In the genomic region with DNA sequence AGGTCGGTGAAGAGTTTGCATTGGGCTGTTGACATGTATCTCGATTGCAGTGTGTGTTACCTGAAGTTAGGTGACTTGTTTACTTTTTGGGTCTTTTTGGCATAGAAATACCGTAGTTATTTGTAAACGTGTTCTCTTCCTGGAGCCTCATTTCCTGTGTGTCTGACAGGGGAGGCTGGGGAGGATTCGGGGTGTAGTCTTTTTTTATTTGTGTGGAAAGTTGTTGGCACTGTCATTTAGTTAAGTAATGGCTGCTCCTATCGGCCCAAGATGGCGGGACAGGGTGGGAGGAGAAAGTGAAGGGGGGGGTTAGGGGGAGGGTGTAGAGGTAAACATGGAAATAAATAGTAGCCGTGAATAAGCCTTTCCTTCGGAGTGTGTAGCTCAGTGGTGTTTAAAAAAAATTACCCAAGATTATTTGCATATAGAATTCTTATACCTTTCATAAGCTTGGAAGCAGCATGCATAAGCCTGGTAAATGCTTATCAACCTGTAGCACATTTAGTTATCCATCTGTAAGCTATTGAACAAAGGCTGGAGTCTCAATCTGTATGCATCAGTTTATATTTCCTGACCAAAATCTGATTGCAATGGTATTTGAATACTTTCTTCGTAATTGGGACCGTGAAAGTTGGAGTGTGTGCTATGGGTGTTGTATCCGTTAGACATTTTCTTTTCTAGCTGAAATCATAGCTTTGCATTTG, we compare ENCODE assay signal across 9 cellular contexts. TPM values are rescaled to one million over a fixed set of nuclear protein-coding genes. Genes with fewer than 3 reads are reported as not detected.
DNase-seq lines count a peak whose midpoint lies in the region; ATAC-seq, FAIRE-seq and TF ChIP-seq lines count a peak whose summit lies in the region.
"Had no signal": no experiment of that assay in that cellular context is flagged by ENCODE, and none has a peak within 500 bp of the region (broad histone marks: within the 10 kb centered on the region; RNA-seq: fewer than 3 reads in every experiment).

No MANE protein-coding gene starts in this region.

- H3K4me1 ChIP-seq in SK-N-SH (ENCODE audit: control insufficient read depth in 1 of 2, insufficient read depth in 2 of 2, low read depth in 1 of 2, low read length in 1 of 2) (peaks cover 0 to 4% of the 10 kb centered on the region in 2 experiments; a peak in 3 of 4 replicates), GM12878 (ENCODE audit: control insufficient read depth, insufficient read depth, low read length) (no peaks in the 10 kb centered on the region), smooth muscle cell (ENCODE audit: low read depth) (peaks cover 8% of the 10 kb centered on the region)

- TF ChIP-seq EP300 in SK-N-SH (IDR thresholded peaks at IDR 0.05; ENCODE audit: borderline replicate concordance in 1 of 2, low read depth in 1 of 2, low read length in 1 of 2) (no peak), GM12878 (IDR thresholded peaks at IDR 0.05; ENCODE audit: borderline replicate concordance in 1 of 2, control insufficient read depth in 1 of 2, low read depth in 2 of 2, low read length in 2 of 2) (no peak)

- H3K4me3 ChIP-seq in SK-N-SH (ENCODE audit: low read depth in 2 of 2, low read length in 1 of 2) (peak overlapping the region; percentile 87 to 92), GM12878 (peak overlapping the region; percentile 91), iPS-18c (ENCODE audit: insufficient read depth, low read depth, low read length) (peak overlapping the region; percentile 67), smooth muscle cell (peak overlapping the region; percentile 89)

- FAIRE-seq in GM12878 (lab: Jason Lieb, UNC): peak; percentile 31

- no peak for TF ChIP-seq POLR2A in GM12878 (IDR thresholded peaks at IDR 0.05; ENCODE audit: low read depth, low read length)

- CTCF ChIA-PET in SK-N-SH (lab: Yijun Ruan, JAX): interaction anchor here (0.6 to 1.2 kb wide), 7 partner anchors 14 to 325 kb away, joined by 3 to 5 read pairs (median 3); no protein-coding TSS in a partner anchor
- CTCF ChIA-PET in GM12878 (lab: Yijun Ruan, JAX): interaction anchor here (1.1 to 3.4 kb wide), 5 partner anchors 12 to 195 kb away, joined by 3 to 31 read pairs (median 10); no protein-coding TSS in a partner anchor

- peak overlapping the region; percentile 90 to 94 for H3K27ac ChIP-seq in SK-N-SH (ENCODE audit: low read depth in 2 of 2, low read length in 1 of 2)
- peak overlapping the region; percentile 90 for H3K27ac ChIP-seq in GM12878 (ENCODE audit: control insufficient read depth, insufficient read depth)
- H3K27ac ChIP-seq in smooth muscle cell (ENCODE audit: low read depth): peak overlapping the region; percentile 96

- TF ChIP-seq RAD21 in SK-N-SH (IDR thresholded peaks at IDR 0.05; ENCODE audit: low read length) (no peak), GM12878 (IDR thresholded peaks at IDR 0.05; ENCODE audit: insufficient read depth, low read depth, low read length) (no peak)

- SMC1A ChIA-PET in GM12878 (lab: Charles Lee; ENCODE audit: uncharacterized antibody, unreplicated experiment): interaction anchor here (0.6 to 3.9 kb wide), 16 partner anchors 9 to 208 kb away, joined by 3 to 50 read pairs (median 4); no protein-coding TSS in a partner anchor

- POLR2A ChIA-PET in SK-N-SH (lab: Yijun Ruan, JAX): no interaction called here
- POLR2A ChIA-PET in GM12878 (lab: Charles Lee): interaction anchor here (0.5 to 3.7 kb wide), 11 partner anchors 12 to 358 kb away, joined by 3 to 24 read pairs (median 3); no protein-coding TSS in a partner anchor

- RAD21 ChIA-PET in GM12878 (lab: Charles Lee; ENCODE audit: unreplicated experiment): interaction anchor here (0.7 to 6.1 kb wide), 13 partner anchors 13 to 200 kb away, joined by 3 to 50 read pairs (median 5); no protein-coding TSS in a partner anchor

- peak overlapping the region; percentile 84 for H3K4me2 ChIP-seq in SK-N-SH
- H3K4me2 ChIP-seq in GM12878 (ENCODE audit: control insufficient read depth, insufficient read depth): peak overlapping the region; percentile 66
- peak overlapping the region; percentile 90 for H3K4me2 ChIP-seq in smooth muscle cell

- peaks cover 3 to 4% of the 10 kb centered on the region in 2 experiments for H3K36me3 ChIP-seq in SK-N-SH (replicated peaks in 1 of 2; ENCODE audit: control insufficient read depth in 1 of 2, insufficient read depth in 2 of 2, low read length in 1 of 2)
- H3K36me3 ChIP-seq in GM12878 (ENCODE audit: control insufficient read depth in 2 of 2, insufficient read depth in 2 of 2, low read length in 1 of 2): no peaks in the 10 kb centered on the region; a peak in 1 of 4 replicates
- H3K36me3 ChIP-seq in smooth muscle cell (ENCODE audit: low read depth): no peaks in the 10 kb centered on the region

- in situ Hi-C loops in GM12878 (cut with MboI): loop anchor here (25.0 kb wide), 2 partner anchors 188 to 888 kb away; no protein-coding TSS in a partner anchor

- H2AFZ ChIP-seq in SK-N-SH (ENCODE audit: low read depth) (peak overlapping the region; percentile 81; the same call in 1 of the 2 replicates), GM12878 (ENCODE audit: control insufficient read depth, low read depth, low read length) (peak overlapping the region; percentile 79), smooth muscle cell (ENCODE audit: low read depth) (no peak overlapping the region)

- peak overlapping the region; percentile 96 for H3K9ac ChIP-seq in SK-N-SH
- peak overlapping the region; percentile 91 for H3K9ac ChIP-seq in GM12878 (ENCODE audit: control insufficient read depth, insufficient read depth, low read length)
- H3K9ac ChIP-seq in smooth muscle cell (ENCODE audit: low read depth): peak overlapping the region; percentile 97

- TF ChIP-seq CTCF in SK-N-SH (IDR thresholded peaks at IDR 0.05): no peak
- TF ChIP-seq CTCF in GM12878 (IDR thresholded peaks at IDR 0.05 in 2 of 3, conservative IDR thresholded peaks at IDR 0.05 in 1 of 3; ENCODE audit: control insufficient read depth in 2 of 3, extremely low read depth in 1 of 3, insufficient read depth in 1 of 3, low read depth in 3 of 3, low read length in 3 of 3): no peak
- TF ChIP-seq CTCF in smooth muscle cell (IDR thresholded peaks at IDR 0.05; ENCODE audit: borderline replicate concordance, insufficient read depth, poor library complexity, severe bottlenecking): no peak

- ATAC-seq in GM12878: peak; percentile 26
- ATAC-seq in HG02588 (IDR thresholded peaks at IDR 0.05; ENCODE audit: unreplicated experiment): no peak
- ATAC-seq in HG02884 (IDR thresholded peaks at IDR 0.05; ENCODE audit: unreplicated experiment): no peak

- peak; percentile 48 for DNase-seq in CD1c-positive myeloid dendritic cell (ENCODE audit: extremely low spot score)
- peak; percentile 14 for DNase-seq in HK-2 (ENCODE audit: unreplicated experiment)
- DNase-seq in SK-N-SH: peak; percentile 77
- no peak for DNase-seq in GM12878 (ENCODE audit: low read depth, low spot score)
- DNase-seq in smooth muscle cell (lab: John Stamatoyannopoulos, UW; ENCODE audit: unreplicated experiment): no peak

- H3K9me2 ChIP-seq in SK-N-SH: no peaks in the 10 kb centered on the region

- H3K9me3 ChIP-seq in SK-N-SH (no peaks in the 10 kb centered on the region), GM12878 (replicated peaks; ENCODE audit: control insufficient read depth, insufficient read depth, low read length) (no peaks in the 10 kb centered on the region; the same call in 1 of the 3 replicates), iPS-18c (ENCODE audit: control insufficient read depth, insufficient read depth, low read length) (peaks cover 2% of the 10 kb centered on the region), smooth muscle cell (replicated peaks; ENCODE audit: low read depth) (no peaks in the 10 kb centered on the region)

- H3F3A ChIP-seq in SK-N-SH (replicated peaks; ENCODE audit: insufficient read depth) (peaks cover 10% of the 10 kb centered on the region), smooth muscle cell (ENCODE audit: low read depth) (no peaks in the 10 kb centered on the region)

- H4K20me1 ChIP-seq in SK-N-SH (ENCODE audit: insufficient read depth) (peaks cover 22% of the 10 kb centered on the region), GM12878 (ENCODE audit: control insufficient read depth, insufficient read depth) (no peaks in the 10 kb centered on the region), smooth muscle cell (ENCODE audit: low read depth) (peaks cover 50% of the 10 kb centered on the region)

- 6% methylated on average over 12 of the region's 12 CpGs for WGBS in SK-N-SH (ENCODE audit: low lambda C conversion rate)
- 0% methylated on average over 12 of the region's 12 CpGs for WGBS in GM12878 (ENCODE audit: insufficient coverage, insufficient replicate concordance, low lambda C conversion rate, missing lambda C conversion rate)
- 42% methylated on average over 12 of the region's 12 CpGs for WGBS in smooth muscle cell (ENCODE audit: low lambda C conversion rate)

- H3K27me3 ChIP-seq in SK-N-SH (ENCODE audit: insufficient read depth) (no peaks in the 10 kb centered on the region), GM12878 (replicated peaks in 1 of 2; ENCODE audit: control insufficient read depth in 2 of 2, insufficient read depth in 2 of 2, low read length in 1 of 2) (no peaks in the 10 kb centered on the region), smooth muscle cell (ENCODE audit: low read depth) (no peaks in the 10 kb centered on the region)

- TSS peak; percentile 60 for BruUV-seq in GM12878 (replicated peaks; lab: Mats Ljungman, UMichigan)

- H3K79me2 ChIP-seq in SK-N-SH (ENCODE audit: insufficient read depth) (peaks cover 82% of the 10 kb centered on the region), GM12878 (ENCODE audit: control insufficient read depth, insufficient read depth, low read length) (peaks cover 80% of the 10 kb centered on the region), smooth muscle cell (ENCODE audit: low read depth) (peaks cover 63% of the 10 kb centered on the region)

- intact Hi-C loops in GM12878 (cut with micrococcal nuclease; ENCODE audit: unreplicated experiment): loop anchor here (2.0 kb wide), 1 partner anchor 30 kb away; no protein-coding TSS in a partner anchor

RNA-seq across cellular contexts. Expression of a gene that starts 1.6 kb away (rescaled TPM):
- polyA plus RNA-seq in SK-N-SH (2012; rRNA removed): 7.4 and 9.3 TPM in 2 replicates
- 6.4 and 6.6 TPM in 2 replicates for polyA plus RNA-seq in SK-N-SH (2012; cell fraction: cytosol; rRNA removed)
- polyA plus RNA-seq in SK-N-SH (2012; cell fraction: nucleus; rRNA removed): 9.6 and 37.4 TPM in 2 replicates
- 165 and 171 TPM in 2 replicates for total RNA-seq in GM12878 (2013; cell fraction: nucleolus; rRNA removed)
- 22.1 and 22.8 TPM in 2 replicates for total RNA-seq in GM12878 (2014; rRNA removed)
- 27.1 and 29.0 TPM in 2 replicates for total RNA-seq in GM12878 (2014; rRNA removed; fragmentation: Illumina TruSeq; extraction: Trizol)
- total RNA-seq in GM12878 (2021): 21.0 and 26.8 TPM in 2 replicates
- polyA plus RNA-seq in GM12878 (2011; ENCODE audit: low read depth): 12.8 TPM
- 28.5 and 34.9 TPM in 2 replicates for polyA plus RNA-seq in GM12878 (2011; rRNA removed)
- 20.3 and 22.7 TPM in 2 replicates for polyA plus RNA-seq in GM12878 (2011; cell fraction: cytosol; rRNA removed)
- polyA plus RNA-seq in GM12878 (2011; cell fraction: nucleus; rRNA removed): 32.6 and 43.8 TPM in 2 replicates
- polyA plus RNA-seq in GM12878 (2012): 17.5 and 17.7 TPM in 2 replicates
- polyA plus RNA-seq in GM12878 (2014; fragmentation: Illumina TruSeq; extraction: Trizol): 22.8 and 26.2 TPM in 2 replicates
- polyA plus RNA-seq in GM12878 (2014; fragmentation: Nextera tagmentation; extraction: Ambion mirVana): 1 to 10 TPM; 7.9 to 8.9 TPM
- polyA plus RNA-seq in GM12878 (2014; rRNA removed): 13.2 and 18.0 TPM in 2 replicates
- polyA plus RNA-seq in GM12878 (2016; fragmentation: Nextera tagmentation; extraction: Ambion mirVana): 10 to 100 TPM; 13.3 to 14.2 TPM
- polyA minus RNA-seq in GM12878 (2011; rRNA and poly(A)+ RNA removed): 77.5 and 90.0 TPM in 2 replicates
- 15.4 and 22.4 TPM in 2 replicates for polyA minus RNA-seq in GM12878 (2011; cell fraction: cytosol; rRNA and poly(A)+ RNA removed)
- 53.2 and 73.2 TPM in 2 replicates for polyA minus RNA-seq in GM12878 (2011; cell fraction: nucleus; rRNA and poly(A)+ RNA removed)
- total RNA-seq in smooth muscle cell: 28.1 and 38.7 TPM in 2 replicates
- polyA plus RNA-seq in smooth muscle cell: 9.6 and 11.8 TPM in 2 replicates

RNA-seq across cellular contexts. Expression of a gene that starts 30.8 kb away (rescaled TPM):
- polyA plus RNA-seq in SK-N-SH (2012; rRNA removed) (not detected in 2 replicates), GM12878 (2011; rRNA removed) (not detected in 2 replicates), GM12878 (2014; fragmentation: Illumina TruSeq; extraction: Trizol) (not detected in 2 replicates), GM12878 (2014; fragmentation: Nextera tagmentation; extraction: Ambion mirVana) (not detected), GM12878 (2014; rRNA removed) (not detected in 2 replicates), GM12878 (2016; fragmentation: Nextera tagmentation; extraction: Ambion mirVana) (not detected), smooth muscle cell (not detected in 2 replicates)
- not detected in 2 replicates for polyA plus RNA-seq in SK-N-SH (2012; cell fraction: cytosol; rRNA removed)
- not detected in 2 replicates for polyA plus RNA-seq in SK-N-SH (2012; cell fraction: nucleus; rRNA removed)
- not detected in 2 replicates for total RNA-seq in GM12878 (2013; cell fraction: nucleolus; rRNA removed)
- total RNA-seq in GM12878 (2014; rRNA removed) (not detected in 2 replicates), GM12878 (2014; rRNA removed; fragmentation: Illumina TruSeq; extraction: Trizol) (not detected in 2 replicates), GM12878 (2021) (not detected in 2 replicates), smooth muscle cell (not detected in 2 replicates)
- polyA plus RNA-seq in GM12878 (2011; ENCODE audit: low read depth): not detected
- polyA plus RNA-seq in GM12878 (2011; cell fraction: cytosol; rRNA removed): not detected in 2 replicates
- not detected in 2 replicates for polyA plus RNA-seq in GM12878 (2011; cell fraction: nucleus; rRNA removed)
- polyA plus RNA-seq in GM12878 (2012): not detected in 2 replicates
- not detected in 2 replicates for polyA minus RNA-seq in GM12878 (2011; rRNA and poly(A)+ RNA removed)
- polyA minus RNA-seq in GM12878 (2011; cell fraction: cytosol; rRNA and poly(A)+ RNA removed): not detected in 2 replicates
- not detected in 2 replicates for polyA minus RNA-seq in GM12878 (2011; cell fraction: nucleus; rRNA and poly(A)+ RNA removed)
- total RNA-seq: T-helper 1 cell treated with Interleukin-12 subunit alpha and Interleukin-12 subunit beta and Interleukin-4 antibody, amounts not matched to agents 30 ng/mL and 1 ng/mL, for 36 hours had no signal

Comparison
In these comparisons a context has a peak if more than half of its experiments do, and no peak if none do; other contexts are left out.
1. DNase-seq: peak in CD1c-positive myeloid dendritic cell (single experiment), HK-2 (single experiment) and SK-N-SH (single experiment); none in GM12878 (single experiment) and smooth muscle cell (single experiment).
2. Peak in every context shown above with its lines, with median percentiles within 50 percentile points of each other: H3K27ac ChIP-seq, H3K4me2 ChIP-seq, H3K4me3 ChIP-seq and H3K9ac ChIP-seq.